Comparison of ENCODE assay signal across 10 cellular contexts in the genomic region with DNA sequence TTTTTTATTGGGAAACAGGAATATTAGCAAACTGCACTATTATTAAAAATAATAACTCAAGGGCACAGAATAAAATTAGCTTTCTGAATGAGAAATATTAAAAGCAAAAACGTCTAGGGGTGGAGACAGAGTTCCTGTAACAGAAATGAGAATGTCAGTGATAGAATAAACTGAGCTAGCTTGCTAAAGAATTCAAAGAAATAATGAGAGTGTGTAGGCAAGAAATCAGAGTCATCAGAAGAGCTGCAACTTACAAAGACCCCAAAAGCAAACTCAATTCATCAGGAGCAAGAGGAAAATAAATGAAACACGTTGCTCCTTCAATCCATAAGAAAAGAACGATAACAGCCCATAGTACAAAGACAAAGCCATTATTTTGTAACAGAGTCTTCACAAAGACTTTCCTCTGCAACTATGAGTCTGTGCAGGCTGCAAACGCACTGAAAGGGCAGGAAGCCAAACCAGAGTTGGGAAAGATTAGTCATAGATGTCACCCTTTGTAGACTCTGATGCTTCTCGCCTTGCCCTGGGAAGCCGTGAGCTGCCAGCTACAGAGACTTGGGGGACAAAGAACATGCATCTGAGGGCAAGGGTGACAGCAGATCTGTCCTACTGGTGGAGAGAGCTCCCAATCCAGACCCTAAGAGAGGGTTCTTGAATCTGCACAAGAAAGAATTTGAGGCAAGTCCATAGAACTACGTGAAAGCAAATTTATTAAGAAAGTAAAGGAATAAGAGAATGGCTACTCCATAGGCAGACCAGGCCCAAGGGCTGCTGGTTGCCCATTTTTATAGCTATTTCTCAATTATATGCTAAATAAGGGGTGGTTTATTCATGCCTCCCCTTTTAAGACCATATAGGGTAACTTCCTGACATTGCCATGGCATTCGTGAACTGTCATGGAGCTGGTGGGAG. TPM values are rescaled to one million over a fixed set of nuclear protein-coding genes. Genes with fewer than 3 reads are reported as not detected.
DNase-seq lines count a peak whose midpoint lies in the region; ATAC-seq, FAIRE-seq and TF ChIP-seq lines count a peak whose summit lies in the region.
"Had no signal": no experiment of that assay in that cellular context is flagged by ENCODE, and none has a peak within 500 bp of the region (broad histone marks: within the 10 kb centered on the region; RNA-seq: fewer than 3 reads in every experiment).

No MANE protein-coding gene starts in this region.

- H2BK5ac ChIP-seq in neuronal stem cell (ENCODE audit: low read length): no peak overlapping the region

- no peak for TF ChIP-seq POLR2A in HepG2 (IDR thresholded peaks at IDR 0.05; ENCODE audit: insufficient read depth in 1 of 2, low read depth in 2 of 2, low read length in 2 of 2)

- H2BK120ac ChIP-seq in neuronal stem cell (ENCODE audit: low read depth, low read length): no peak overlapping the region

- H4K20me1 ChIP-seq in HepG2 (ENCODE audit: insufficient read depth, low read length): no peaks in the 10 kb centered on the region

- no peak overlapping the region for H4K91ac ChIP-seq in neuronal stem cell (ENCODE audit: low read depth, low read length, poor library complexity)

- no peak for TF ChIP-seq EP300 in HepG2 (IDR thresholded peaks at IDR 0.05; ENCODE audit: low read depth in 2 of 2, low read length in 2 of 2)
- TF ChIP-seq EP300 in HepG2 (CRISPR knock-in tag; IDR thresholded peaks at IDR 0.05; ENCODE audit: borderline replicate concordance): no peak

- no peak overlapping the region for H2BK12ac ChIP-seq in neuronal stem cell (ENCODE audit: low read length)

- no peak overlapping the region for H3K23ac ChIP-seq in neuronal stem cell (ENCODE audit: low read depth, low read length, poor library complexity)

- H3K4me1 ChIP-seq in neuronal stem cell (ENCODE audit: control insufficient read depth in 2 of 2, insufficient read depth in 1 of 2, low read depth in 1 of 2, low read length in 2 of 2): peaks cover 0 to 12% of the 10 kb centered on the region in 2 donors
- no peaks in the 10 kb centered on the region for H3K4me1 ChIP-seq in HepG2 (ENCODE audit: insufficient read depth, low read length)

- H3K27ac ChIP-seq in neuronal stem cell (replicated peaks; ENCODE audit: low read length): no peak overlapping the region
- no peak overlapping the region for H3K27ac ChIP-seq in HepG2 (ENCODE audit: extremely low read length, insufficient read depth, low read length)

- in situ Hi-C loops in ACHN (cut with HindIII; ENCODE audit: low pct_ligation_motif_present, low pct_unique_long_range_greater_than_20kb, low sequenced_read_pairs) (no loop called here), HepG2 (cut with HindIII; ENCODE audit: extremely low pct_ligation_motif_present, low pct_unique_long_range_greater_than_20kb) (no loop called here)

- H3K79me2 ChIP-seq in HepG2 (ENCODE audit: insufficient read depth, low read length): no peaks in the 10 kb centered on the region

- no peak for TF ChIP-seq RAD21 in HepG2 (CRISPR knock-in tag; IDR thresholded peaks at IDR 0.05)

- H3K36me3 ChIP-seq in neuronal stem cell (replicated peaks in 1 of 2; ENCODE audit: control insufficient read depth in 2 of 2, insufficient read depth in 2 of 2, low read length in 2 of 2) (peaks cover 0 to 12% of the 10 kb centered on the region in 2 donors), HepG2 (replicated peaks in 1 of 2; ENCODE audit: control insufficient read depth in 1 of 2, insufficient read depth in 2 of 2, low read length in 2 of 2) (no peaks in the 10 kb centered on the region)

- WGBS in neuronal stem cell (ENCODE audit: extremely low coverage in 2 of 2, insufficient read length in 2 of 2, insufficient replicate concordance in 1 of 2), 2 donors: no CpG with 5 or more reads among the region's 8 CpGs
- WGBS in HepG2 (ENCODE audit: low lambda C conversion rate): 38% methylated on average over 8 of the region's 8 CpGs

- no peak for ATAC-seq in GM18868 (IDR thresholded peaks at IDR 0.05; ENCODE audit: unreplicated experiment)
- no peak for ATAC-seq in HepG2

- no peak overlapping the region for H3K14ac ChIP-seq in neuronal stem cell (ENCODE audit: low read length)

- no TSS peak for BruUV-seq in HepG2 (replicated peaks; lab: Mats Ljungman, UMichigan)

- H3K9me3 ChIP-seq in neuronal stem cell (replicated peaks in 1 of 2; ENCODE audit: control insufficient read depth in 2 of 2, insufficient read depth in 1 of 2, low read depth in 1 of 2, low read length in 2 of 2) (peaks cover 2 to 46% of the 10 kb centered on the region in 2 donors), HepG2 (ENCODE audit: low read length) (no peaks in the 10 kb centered on the region)

- intact Hi-C loops in HepG2 (cut with micrococcal nuclease; ENCODE audit: unreplicated experiment): no loop called here

- H3K4me3 ChIP-seq in LNCaP clone FGC (ENCODE audit: low read depth, low read length) (no peak overlapping the region), epithelial cell of esophagus (ENCODE audit: low read length) (no peak overlapping the region), neuronal stem cell (ENCODE audit: low read length in 2 of 2) (no peak overlapping the region), HepG2 (replicated peaks in 1 of 3; ENCODE audit: insufficient read depth in 1 of 3, low read depth in 2 of 3, low read length in 3 of 3) (no peak overlapping the region)

- peak; percentile 91 for DNase-seq in ACHN
- peak; percentile 11 for DNase-seq in LNCaP clone FGC (ENCODE audit: low read depth)
- DNase-seq in epithelial cell of esophagus (ENCODE audit: low read depth): peak; percentile 93
- no peak for DNase-seq in neuronal stem cell (ENCODE audit: low spot score)
- no peak for DNase-seq in HepG2 (ENCODE audit: low spot score)
- DNase-seq in NCI-H146 (lab: John Stamatoyannopoulos, UW): no peak
- DNase-seq in NCI-H69 (lab: John Stamatoyannopoulos, UW): no peak
- DNase-seq: stimulated activated naive CD4-positive, alpha-beta T cell treated with Interleukin-2 at 50 U/mL for 16 hours had no signal

- H2BK15ac ChIP-seq in neuronal stem cell (ENCODE audit: low read length): no peak overlapping the region

- no peaks in the 10 kb centered on the region for H3K79me1 ChIP-seq in neuronal stem cell (ENCODE audit: low read depth, low read length)

- POLR2A ChIA-PET in HepG2 (lab: Yijun Ruan, JAX): no interaction called here

- no peak overlapping the region for H4K8ac ChIP-seq in neuronal stem cell (ENCODE audit: low read depth, low read length)

- no peak for FAIRE-seq in HepG2 (lab: Jason Lieb, UNC)
- FAIRE-seq: islet of Langerhans had no signal

- no peak overlapping the region for H3K18ac ChIP-seq in neuronal stem cell (ENCODE audit: low read length)

- CTCF ChIA-PET in HepG2 (lab: Yijun Ruan, JAX; ENCODE audit: low intra/inter-chr PET ratio, low total read pairs): no interaction called here

- no peak overlapping the region for H2AK5ac ChIP-seq in neuronal stem cell (ENCODE audit: low read depth, low read length)

- H3K27me3 ChIP-seq in neuronal stem cell (ENCODE audit: control insufficient read depth in 3 of 3, insufficient read depth in 3 of 3, low read depth in 1 of 3, low read length in 3 of 3) (no peaks in the 10 kb centered on the region), HepG2 (ENCODE audit: control insufficient read depth in 1 of 2, insufficient read depth in 2 of 2, low read length in 2 of 2) (no peaks in the 10 kb centered on the region)

- TF ChIP-seq CTCF in LNCaP clone FGC (IDR thresholded peaks at IDR 0.05; ENCODE audit: control insufficient read depth, extremely low read depth, insufficient read depth): no peak
- no peak for TF ChIP-seq CTCF in epithelial cell of esophagus (IDR thresholded peaks at IDR 0.05; ENCODE audit: insufficient read depth, low read depth, low read length, missing control alignments)
- TF ChIP-seq CTCF in HepG2 (CRISPR knock-in tag; IDR thresholded peaks at IDR 0.05): no peak

- no peak overlapping the region for H3K4me2 ChIP-seq in neuronal stem cell (ENCODE audit: insufficient read depth, low read length, poor library complexity, severe bottlenecking)
- no peak overlapping the region for H3K4me2 ChIP-seq in HepG2 (ENCODE audit: low read depth, low read length)

- H3K4ac ChIP-seq in neuronal stem cell (ENCODE audit: low read length): no peak overlapping the region

- H3K9ac ChIP-seq in neuronal stem cell (ENCODE audit: low read depth, low read length, poor library complexity) (no peak overlapping the region), HepG2 (ENCODE audit: insufficient read depth, low read depth, low read length) (no peak overlapping the region)

- H2AFZ ChIP-seq in neuronal stem cell (ENCODE audit: low read length): peak overlapping the region; percentile 54
- H2AFZ ChIP-seq in HepG2 (ENCODE audit: low read length): no peak overlapping the region

TF ChIP-seq in HepG2, 621 proteins besides CTCF, POLR2A, EP300 and RAD21 (continues in another document):
- TF ChIP-seq TRIM24 (CRISPR knock-in tag; IDR thresholded peaks at IDR 0.05): no peak
- no peak for TF ChIP-seq ZNF451 (CRISPR knock-in tag; IDR thresholded peaks at IDR 0.05)
- TF ChIP-seq CBX1 (IDR thresholded peaks at IDR 0.05; ENCODE audit: low read depth): no peak
- TF ChIP-seq ZNF234 (CRISPR knock-in tag; conservative IDR thresholded peaks at IDR 0.05): no peak
- TF ChIP-seq ZNF720 (CRISPR knock-in tag; IDR thresholded peaks at IDR 0.05): no peak

RNA-seq across cellular contexts. Expression of gene SHC3, which starts 40.8 kb away (rescaled TPM):
- polyA plus RNA-seq in neuronal stem cell (2013, experiment 1 of 2): 6.9 TPM
- 7.0 TPM for polyA plus RNA-seq in neuronal stem cell (2013, experiment 2 of 2)
- 0.89 and 1.1 TPM in 2 replicates for total RNA-seq in HepG2 (2016; rRNA removed; fragmentation: Illumina TruSeq; extraction: Trizol)
- total RNA-seq in HepG2 (2016; cell fraction: cytosol; rRNA removed; fragmentation: Illumina TruSeq; extraction: Trizol; ENCODE audit: low read depth): 0.26 and 0.71 TPM in 2 replicates
- total RNA-seq in HepG2 (2016; cell fraction: insoluble cytoplasmic fraction; rRNA removed; fragmentation: Illumina TruSeq; extraction: Trizol): 0.97 and 1.2 TPM in 2 replicates
- total RNA-seq in HepG2 (2016; cell fraction: membrane; rRNA removed; fragmentation: Illumina TruSeq; extraction: Trizol): 0.38 and 0.49 TPM in 2 replicates
- 0.69 and 1.0 TPM in 2 replicates for total RNA-seq in HepG2 (2016; cell fraction: nucleus; rRNA removed; fragmentation: Illumina TruSeq; extraction: Trizol)
- 0.09 and 0.12 TPM in 2 replicates for polyA plus RNA-seq in HepG2 (2011; rRNA removed)
- polyA plus RNA-seq in HepG2 (2011; cell fraction: cytosol; rRNA removed): 0.07 and 0.10 TPM in 2 replicates
- polyA plus RNA-seq in HepG2 (2011; cell fraction: nucleus; rRNA removed): 0.39 and 0.42 TPM in 2 replicates
- 0.04 and 0.20 TPM in 2 replicates for polyA plus RNA-seq in HepG2 (2012)
- polyA plus RNA-seq in HepG2 (2016; cell fraction: cytosol; fragmentation: Illumina TruSeq; extraction: Trizol; ENCODE audit: low read depth): 0.06 and 0.20 TPM in 2 replicates
- 0.45 and 0.52 TPM in 2 replicates for polyA plus RNA-seq in HepG2 (2016; cell fraction: insoluble cytoplasmic fraction; fragmentation: Illumina TruSeq; extraction: Trizol; ENCODE audit: low read depth)
- 0.11 and 0.20 TPM in 2 replicates for polyA plus RNA-seq in HepG2 (2016; cell fraction: membrane; fragmentation: Illumina TruSeq; extraction: Trizol; ENCODE audit: low read depth)
- 1.3 and 1.7 TPM in 2 replicates for polyA plus RNA-seq in HepG2 (2016; cell fraction: nucleus; fragmentation: Illumina TruSeq; extraction: Trizol; ENCODE audit: insufficient read depth, low read depth)
- polyA minus RNA-seq in HepG2 (2011; rRNA and poly(A)+ RNA removed; ENCODE audit: low replicate concordance): 0.36 and 1.1 TPM in 2 replicates
- polyA minus RNA-seq in HepG2 (2011; cell fraction: cytosol; rRNA and poly(A)+ RNA removed): 0.09 and 0.20 TPM in 2 replicates
- 0.25 and 0.26 TPM in 2 replicates for polyA minus RNA-seq in HepG2 (2011; cell fraction: nucleus; rRNA and poly(A)+ RNA removed)

Comparison
In these comparisons a context has a peak if more than half of its experiments do, and no peak if none do; other contexts are left out.
1. DNase-seq: peak in ACHN (single experiment), LNCaP clone FGC (single experiment) and epithelial cell of esophagus (single experiment); none in neuronal stem cell (single experiment), HepG2 (single experiment), NCI-H146 (single experiment) and NCI-H69 (single experiment).